ENCODE assay signal across 20 cellular contexts in genomic region chr22:27116295-27116694, GRCh38.
A peak's percentile ranks its signal among the peaks of the same experiment; 100 is the strongest.
DNase-seq lines count a peak whose midpoint lies in the region; FAIRE-seq and TF ChIP-seq lines count a peak whose summit lies in the region.
"Had no signal": no experiment of that assay in that cellular context is flagged by ENCODE, and none has a peak within 500 bp of the region (broad histone marks: within the 10 kb centered on the region; RNA-seq: fewer than 3 reads in every experiment).

No MANE protein-coding gene starts in this region.

- dilution Hi-C loops in endothelial cell of umbilical vein (cut with MboI; ENCODE audit: extremely low pct_ligation_motif_present, low sequenced_read_pairs): no loop called here

- peak overlapping the region; percentile 97 for H3K27ac ChIP-seq in endothelial cell of umbilical vein (ENCODE audit: insufficient read depth, low read depth, low read length)
- H3K27ac ChIP-seq: 22Rv1, adrenal gland had no signal

- peak overlapping the region; percentile 39 for H2AFZ ChIP-seq in endothelial cell of umbilical vein (ENCODE audit: low read depth, low read length)

- no peaks in the 10 kb centered on the region for H3K9me1 ChIP-seq in endothelial cell of umbilical vein (replicated peaks; ENCODE audit: control insufficient read depth, extremely low read depth, insufficient read depth, low read length)

- POLR2A ChIA-PET in endothelial cell of umbilical vein (lab: Charles Lee): no interaction called here
- POLR2A ChIA-PET in HEK293T (lab: Yijun Ruan, JAX): no interaction called here

- no peak overlapping the region for H3K4me3 ChIP-seq in endothelial cell of umbilical vein (replicated peaks in 1 of 3; ENCODE audit: insufficient read depth in 1 of 3, low read depth in 1 of 3, low read length in 3 of 3)
- H3K4me3 ChIP-seq: adrenal gland had no signal

- peaks cover 49% of the 10 kb centered on the region for H3K4me1 ChIP-seq in endothelial cell of umbilical vein (ENCODE audit: control insufficient read depth, extremely low read depth, insufficient read depth, low read length)

- no peaks in the 10 kb centered on the region for H4K20me1 ChIP-seq in endothelial cell of umbilical vein (replicated peaks; ENCODE audit: control insufficient read depth, extremely low read depth, insufficient read depth, low read length)

- H3K9me3 ChIP-seq in endothelial cell of umbilical vein (replicated peaks; ENCODE audit: control insufficient read depth, insufficient read depth, low read length): no peaks in the 10 kb centered on the region
- H3K9me3 ChIP-seq: adrenal gland had no signal

- H3K9ac ChIP-seq in endothelial cell of umbilical vein (replicated peaks; ENCODE audit: extremely low read depth, insufficient read depth, low read length): peak overlapping the region; percentile 77

- no peaks in the 10 kb centered on the region for H3K27me3 ChIP-seq in endothelial cell of umbilical vein (ENCODE audit: control insufficient read depth in 2 of 2, insufficient read depth in 2 of 2, low read length in 2 of 2)
- H3K27me3 ChIP-seq: adrenal gland had no signal

- TF ChIP-seq CTCF in endothelial cell of umbilical vein (IDR thresholded peaks at IDR 0.05; ENCODE audit: extremely low read depth in 1 of 2, insufficient read depth in 1 of 2, low read depth in 1 of 2, low read length in 2 of 2): no peak

- DNase-seq in NCI-H345 (lab: John Stamatoyannopoulos, UW): peak; percentile 17
- no peak for DNase-seq in NCI-H345 treated with DMSO at 0.1 percent for 48 hours (lab: John Stamatoyannopoulos, UW; ENCODE audit: unreplicated experiment)
- DNase-seq in NCI-H2081 (lab: John Stamatoyannopoulos, UW): peak; percentile 10 to 55
- no peak for DNase-seq in endothelial cell of umbilical vein (ENCODE audit: low read depth, low spot score)
- DNase-seq in renal cortical epithelial cell (ENCODE audit: low read depth): peak; percentile 74
- no peak for DNase-seq in mesenteric fat pad (ENCODE audit: low spot score)
- DNase-seq in HEK293T (ENCODE audit: extremely low spot score): no peak
- no peak for DNase-seq in medulla oblongata (ENCODE audit: extremely low spot score)
- DNase-seq: activated CD4-positive, CD25-positive, alpha-beta regulatory T cell; activated CD8-positive, alpha-beta memory T cell treated with anti-CD3 and anti-CD28 coated beads for 24 hours; DMS79 treated with DMSO at 0.1 percent for 48 hours; endodermal cell; left ventricle myocardium superior; naive thymus-derived CD8-positive, alpha-beta T cell; NCI-H1694; NCI-H526; stimulated activated naive CD4-positive, alpha-beta T cell treated with Interleukin-2 at 50 U/mL for 16 hours; T-cell had no signal

- FAIRE-seq in endothelial cell of umbilical vein (lab: Jason Lieb, UNC): peak; percentile 74

- BruUV-seq in endothelial cell of umbilical vein (replicated peaks; lab: Mats Ljungman, UMichigan): TSS peak; percentile 71

- no peaks in the 10 kb centered on the region for H3K79me2 ChIP-seq in endothelial cell of umbilical vein (ENCODE audit: control insufficient read depth, insufficient read depth, low read length)

- no peak for TF ChIP-seq POLR2A in endothelial cell of umbilical vein (IDR thresholded peaks at IDR 0.05; ENCODE audit: low read depth, low read length)

- H3K36me3 ChIP-seq in endothelial cell of umbilical vein (ENCODE audit: control insufficient read depth in 2 of 2, extremely low read depth in 1 of 2, insufficient read depth in 2 of 2, low read length in 2 of 2): no peaks in the 10 kb centered on the region
- H3K36me3 ChIP-seq: adrenal gland had no signal

- CTCF ChIA-PET in endothelial cell of umbilical vein (lab: Charles Lee): interaction anchor here (0.7 to 1.3 kb wide), 2 partner anchors 18 to 437 kb away, joined by 3 to 6 read pairs; no protein-coding TSS in a partner anchor
- CTCF ChIA-PET in HEK293T (lab: Yijun Ruan, JAX): no interaction called here

- intact Hi-C loops in endothelial cell of umbilical vein (cut with micrococcal nuclease): loop anchor here (1.0 to 10.0 kb wide), 8 partner anchors 18 to 361 kb away; no protein-coding TSS in a partner anchor

- peak overlapping the region; percentile 57 for H3K4me2 ChIP-seq in endothelial cell of umbilical vein (ENCODE audit: insufficient read depth, low read length)

TF ChIP-seq in endothelial cell of umbilical vein, 7 proteins besides CTCF, POLR2A, EP300 and RAD21:
- TF ChIP-seq JUN (IDR thresholded peaks at IDR 0.05; ENCODE audit: borderline replicate concordance, insufficient read depth, insufficient read length, low read depth) (no peak), MAX (IDR thresholded peaks at IDR 0.05; ENCODE audit: insufficient read depth, insufficient read length) (no peak), EZH2 (IDR thresholded peaks at IDR 0.05; ENCODE audit: borderline replicate concordance, low read depth, low read length, severe bottlenecking) (no peak), POLR2AphosphoS5 (IDR thresholded peaks at IDR 0.05; ENCODE audit: insufficient read depth, low read depth, low read length) (no peak)

TF ChIP-seq in HEK293T, 16 proteins besides CTCF, POLR2A, EP300 and RAD21:
- no peak for TF ChIP-seq PKNOX1 (IDR thresholded peaks at IDR 0.05)

Comparison
In these comparisons a context has a peak if more than half of its experiments do, and no peak if none do; other contexts are left out.
1. DNase-seq: peak in NCI-H345 (single experiment), NCI-H2081 (2 of 2) and renal cortical epithelial cell (single experiment); none in NCI-H345 treated with DMSO at 0.1 percent for 48 hours (single experiment), endothelial cell of umbilical vein (single experiment), mesenteric fat pad (single experiment), HEK293T (single experiment) and medulla oblongata (single experiment).